In genomic region chrX:72477787-72478186, GRCh38 we compare ENCODE assay signal across 20 cellular contexts.
"Had no signal": no experiment of that assay in that cellular context is flagged by ENCODE, and none has a peak within 500 bp of the region (broad histone marks: within the 10 kb centered on the region; RNA-seq: fewer than 3 reads in every experiment).

No MANE protein-coding gene starts in this region.

- H3K27me3 Mint-ChIP-seq: activated CD4-positive, alpha-beta T cell treated with anti-CD3 and anti-CD28 coated beads, Interleukin-2, amount 10 ng/mL, durations not matched to agents 7 days and 5 days; activated naive CD8-positive, alpha-beta T cell; naive B cell had no signal

- ATAC-seq: activated T-cell treated with anti-CD3 and anti-CD28 coated beads, Interleukin-2, amount 50 U/mL, for 72 hours; body of pancreas; esophagus mucosa; heart left ventricle had no signal

- H3K36me3 ChIP-seq: gastrocnemius medialis, sigmoid colon had no signal

- H2AFZ ChIP-seq: parathyroid adenoma had no signal

- DNase-seq: activated CD4-positive, alpha-beta T cell treated with anti-CD3 and anti-CD28 coated beads, Interleukin-2, amount 10 ng/mL, durations not matched to agents 7 days and 5 days; activated CD4-positive, CD25-positive, alpha-beta regulatory T cell; activated CD8-positive, alpha-beta memory T cell treated with anti-CD3 and anti-CD28 coated beads, Interleukin-2, amount 50 U/mL, for 48 hours; activated gamma-delta T cell treated with Interleukin-2 at 50 U/mL for 16 hours; activated T-cell treated with anti-CD3 and anti-CD28 coated beads, Interleukin-2, amount 50 U/mL, for 72 hours; amygdala; body of pancreas; caudate nucleus; gastrocnemius medialis; heart left ventricle; left cardiac atrium; naive B cell; sigmoid colon; stimulated activated CD4-positive, alpha-beta T cell treated with anti-CD3 and anti-CD28 coated beads, Interleukin-1b, Interleukin-23, amount 100 ng/mL, for 48 hours; stomach; testis; upper lobe of left lung had no signal

- H3K9me3 Mint-ChIP-seq: activated CD4-positive, alpha-beta T cell treated with anti-CD3 and anti-CD28 coated beads, Interleukin-2, amount 10 ng/mL, durations not matched to agents 7 days and 5 days had no signal

- H3K4me3 Mint-ChIP-seq: activated CD4-positive, alpha-beta T cell treated with anti-CD3 and anti-CD28 coated beads, Interleukin-2, amount 10 ng/mL, durations not matched to agents 7 days and 5 days; activated naive CD8-positive, alpha-beta T cell; activated T-cell treated with anti-CD3 and anti-CD28 coated beads, Interleukin-2, amount 50 U/mL, for 72 hours; naive B cell had no signal

- H3K4me3 ChIP-seq: body of pancreas, gastrocnemius medialis, heart left ventricle, sigmoid colon, stomach, testis, upper lobe of left lung had no signal

- H3K27ac Mint-ChIP-seq: activated CD4-positive, alpha-beta T cell treated with anti-CD3 and anti-CD28 coated beads, Interleukin-2, amount 10 ng/mL, durations not matched to agents 7 days and 5 days; activated naive CD8-positive, alpha-beta T cell; activated T-cell treated with anti-CD3 and anti-CD28 coated beads, Interleukin-2, amount 50 U/mL, for 72 hours; naive B cell had no signal

- H3K9ac ChIP-seq: parathyroid adenoma had no signal

- H3K79me2 ChIP-seq: parathyroid adenoma had no signal

- H3K4me1 ChIP-seq: body of pancreas, heart left ventricle, parathyroid adenoma, sigmoid colon, testis, upper lobe of left lung had no signal

- H3K27ac ChIP-seq: body of pancreas, gastrocnemius medialis, heart left ventricle, parathyroid adenoma, sigmoid colon, stomach, testis, upper lobe of left lung had no signal

- H3K4me1 Mint-ChIP-seq: activated CD4-positive, alpha-beta T cell treated with anti-CD3 and anti-CD28 coated beads, Interleukin-2, amount 10 ng/mL, durations not matched to agents 7 days and 5 days; naive B cell had no signal

- H3K9me3 ChIP-seq: body of pancreas, gastrocnemius medialis, heart left ventricle, sigmoid colon, stomach, testis, upper lobe of left lung had no signal

- H3K27me3 ChIP-seq: body of pancreas, gastrocnemius medialis, sigmoid colon, stomach, testis, upper lobe of left lung had no signal
